20 cellular contexts compared by ENCODE assay signal in the genomic region with DNA sequence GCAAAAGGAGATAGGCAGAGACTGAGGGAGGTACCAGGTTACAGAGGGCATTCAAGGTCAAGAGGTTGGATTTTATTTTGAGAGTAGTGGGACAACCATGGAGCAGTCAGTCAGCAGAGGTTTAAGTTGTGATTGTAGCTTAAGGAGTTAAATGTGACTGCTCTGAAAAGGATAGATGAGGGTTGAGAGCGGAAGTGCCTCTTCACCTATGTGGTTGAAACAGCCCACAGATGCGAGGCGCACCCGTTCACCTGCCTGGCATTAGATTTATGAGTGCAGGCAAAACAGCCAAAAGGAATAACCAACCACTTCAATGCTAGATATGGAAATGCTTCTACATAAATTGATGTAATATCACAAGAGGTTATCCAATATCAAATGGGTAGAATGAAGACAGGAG. TPM values are rescaled to one million over a fixed set of nuclear protein-coding genes. Genes with fewer than 3 reads are reported as not detected.
DNase-seq lines count a peak whose midpoint lies in the region; ATAC-seq lines count a peak whose summit lies in the region.
"Had no signal": no experiment of that assay in that cellular context is flagged by ENCODE, and none has a peak within 500 bp of the region (broad histone marks: within the 10 kb centered on the region; RNA-seq: fewer than 3 reads in every experiment).

No MANE protein-coding gene starts in this region.

- H3K36me3 Mint-ChIP-seq in activated naive CD4-positive, alpha-beta T cell treated with anti-CD3 and anti-CD28 coated beads, Interleukin-2, amount 50 U/mL, for 24 hours = no peaks in the 10 kb centered on the region
- no peaks in the 10 kb centered on the region for H3K36me3 Mint-ChIP-seq in naive thymus-derived CD8-positive, alpha-beta T cell
- H3K36me3 Mint-ChIP-seq: type B pancreatic cell had no signal

- no peak overlapping the region for H3K4me3 ChIP-seq in Jurkat, Clone E6-1 (ENCODE audit: low read length)
- H3K4me3 ChIP-seq: BLaER1 treated with 17β-estradiol and CSF1 and Interleukin-3, amounts not matched to agents 10 nM and 100 nM; HAP-1 had no signal

- H3K4me1 Mint-ChIP-seq in activated naive CD4-positive, alpha-beta T cell treated with anti-CD3 and anti-CD28 coated beads, Interleukin-2, amount 50 U/mL, for 24 hours = peaks cover 19% of the 10 kb centered on the region
- peaks cover 11 to 21% (median 15%) of the 10 kb centered on the region in 4 donors for H3K4me1 Mint-ChIP-seq in naive thymus-derived CD8-positive, alpha-beta T cell
- H3K4me1 Mint-ChIP-seq: neural crest cell had no signal

- no peak for DNase-seq in activated naive CD4-positive, alpha-beta T cell treated with Interleukin-2 at 50 U/mL for 16 hours
- DNase-seq in Jurkat, Clone E6-1 (ENCODE audit: low read depth, low spot score) = peak; percentile 62
- DNase-seq in RPMI8226 (peak; percentile 35), DMS 273 treated with DMSO at 0.1 percent for 48 hours (lab: John Stamatoyannopoulos, UW) (no peak)
- DNase-seq in naive thymus-derived CD8-positive, alpha-beta T cell = peak in 5 of 10 donors; percentile 13 to 59 (median 42)
- DNase-seq: activated CD8-positive, alpha-beta memory T cell treated with anti-CD3 and anti-CD28 coated beads, Interleukin-2, amount 50 U/mL, for 48 hours; effector CD8-positive, alpha-beta T cell; NCI-H1105; NCI-H2029; NCI-H446; SK-N-SH; small intestine had no signal

- peak; percentile 82 to 90 for ATAC-seq in naive thymus-derived CD8-positive, alpha-beta T cell
- ATAC-seq in HG03135 (IDR thresholded peaks at IDR 0.05; ENCODE audit: unreplicated experiment) = no peak

- no peaks in the 10 kb centered on the region for H3K9me3 Mint-ChIP-seq in activated naive CD4-positive, alpha-beta T cell treated with anti-CD3 and anti-CD28 coated beads, Interleukin-2, amount 50 U/mL, for 24 hours
- no peaks in the 10 kb centered on the region for H3K9me3 Mint-ChIP-seq in naive thymus-derived CD8-positive, alpha-beta T cell
- H3K9me3 Mint-ChIP-seq: neural crest cell, type B pancreatic cell had no signal

- POLR2A ChIA-PET in naive thymus-derived CD8-positive, alpha-beta T cell (lab: Charles Lee) = no interaction called here

- H3K4me3 Mint-ChIP-seq in activated naive CD4-positive, alpha-beta T cell treated with anti-CD3 and anti-CD28 coated beads, Interleukin-2, amount 50 U/mL, for 24 hours = peak overlapping the region; percentile 12
- H3K4me3 Mint-ChIP-seq in naive thymus-derived CD8-positive, alpha-beta T cell = peak overlapping the region in 7 of 10 donors; percentile 8 to 59 (median 46)
- H3K4me3 Mint-ChIP-seq: neural crest cell, type B pancreatic cell had no signal

- no peak overlapping the region for H3K27ac Mint-ChIP-seq in activated naive CD4-positive, alpha-beta T cell treated with anti-CD3 and anti-CD28 coated beads, Interleukin-2, amount 50 U/mL, for 24 hours
- H3K27ac Mint-ChIP-seq in naive thymus-derived CD8-positive, alpha-beta T cell = peak overlapping the region in 3 of 10 donors; percentile 3 to 18 (median 14)
- H3K27ac Mint-ChIP-seq: type B pancreatic cell had no signal

- H3K27me3 Mint-ChIP-seq in activated naive CD4-positive, alpha-beta T cell treated with anti-CD3 and anti-CD28 coated beads, Interleukin-2, amount 50 U/mL, for 24 hours = peaks cover 2% of the 10 kb centered on the region
- peaks cover 1 to 12% (median 4%) of the 10 kb centered on the region in 5 donors for H3K27me3 Mint-ChIP-seq in naive thymus-derived CD8-positive, alpha-beta T cell
- H3K27me3 Mint-ChIP-seq: type B pancreatic cell had no signal

RNA-seq across cellular contexts. Expression of gene ZNF474, which starts 8.4 kb away (rescaled TPM):
- polyA plus RNA-seq in Jurkat, Clone E6-1 (2012; ENCODE audit: insufficient read depth, insufficient read length) = not detected
- under 1 TPM; 0.42 to 0.47 TPM for total RNA-seq in naive thymus-derived CD8-positive, alpha-beta T cell
- not detected for polyA plus RNA-seq in naive thymus-derived CD8-positive, alpha-beta T cell
- total RNA-seq: OCI-LY7 had no signal

RNA-seq across cellular contexts. Expression of gene LOX, which starts 59.6 kb away (rescaled TPM):
- polyA plus RNA-seq in Jurkat, Clone E6-1 (2012; ENCODE audit: insufficient read depth, insufficient read length) = 0.34 TPM
- not detected for total RNA-seq in naive thymus-derived CD8-positive, alpha-beta T cell
- not detected for polyA plus RNA-seq in naive thymus-derived CD8-positive, alpha-beta T cell
- total RNA-seq: OCI-LY7; T-helper 2 cell treated with Interferon-gamma antibody and Interleukin-4, amounts not matched to agents 100 ng/mL and 5 ng/mL, for 36 hours had no signal

Comparison
In these comparisons a context has a peak if more than half of its experiments do, and no peak if none do; other contexts are left out.
1. DNase-seq: peak in Jurkat, Clone E6-1 (single experiment) and RPMI8226 (single experiment); none in activated naive CD4-positive, alpha-beta T cell treated with Interleukin-2 at 50 U/mL for 16 hours (single experiment) and DMS 273 treated with DMSO at 0.1 percent for 48 hours (single experiment).